Comparison of ENCODE assay signal across 1 cellular context in the genomic region with DNA sequence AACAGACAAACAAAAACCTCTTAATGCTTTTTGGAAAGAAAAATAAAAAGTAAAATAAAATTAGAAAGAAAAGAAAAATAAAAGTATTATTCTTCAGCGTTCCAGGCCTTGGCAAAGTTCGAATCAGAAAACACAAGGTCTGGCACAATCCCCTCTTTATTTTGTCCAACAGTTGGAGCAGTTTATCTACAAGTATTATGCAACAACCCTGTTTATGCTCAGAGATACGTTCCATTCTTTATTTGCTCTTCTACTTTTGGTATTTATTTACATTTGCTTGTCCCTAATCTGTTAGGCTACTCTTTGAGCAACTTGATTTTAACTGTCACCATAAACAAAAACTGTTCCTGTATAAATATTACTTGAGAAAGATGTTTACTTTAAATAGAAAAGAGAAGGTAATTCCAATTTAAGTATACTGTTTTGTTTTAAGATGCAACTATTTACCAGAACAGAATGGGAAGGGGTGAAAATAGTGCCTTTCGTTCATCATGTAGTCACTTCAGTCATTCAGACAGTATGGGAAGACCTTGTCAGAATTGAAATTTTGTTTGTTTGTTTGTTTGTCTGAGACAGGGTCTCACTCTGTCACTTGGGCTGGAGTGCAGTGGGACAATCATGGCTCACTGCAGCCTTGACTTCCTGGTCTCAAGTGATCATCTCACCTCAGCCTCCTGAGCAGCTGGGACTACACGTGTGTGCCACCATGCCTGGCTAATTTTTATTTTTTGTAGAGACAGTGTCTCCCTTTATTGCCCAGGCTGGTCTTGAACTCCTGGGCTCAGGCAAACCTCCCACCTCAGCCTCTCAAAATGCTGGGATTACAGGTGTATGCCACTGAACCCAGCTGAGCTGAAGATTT.
TF ChIP-seq lines count a peak whose summit lies in the region.

No MANE protein-coding gene starts in this region.

TF ChIP-seq in K562, 482 proteins besides CTCF, POLR2A, EP300 and RAD21 (continued from another document):
- TF ChIP-seq, protein P1, sequence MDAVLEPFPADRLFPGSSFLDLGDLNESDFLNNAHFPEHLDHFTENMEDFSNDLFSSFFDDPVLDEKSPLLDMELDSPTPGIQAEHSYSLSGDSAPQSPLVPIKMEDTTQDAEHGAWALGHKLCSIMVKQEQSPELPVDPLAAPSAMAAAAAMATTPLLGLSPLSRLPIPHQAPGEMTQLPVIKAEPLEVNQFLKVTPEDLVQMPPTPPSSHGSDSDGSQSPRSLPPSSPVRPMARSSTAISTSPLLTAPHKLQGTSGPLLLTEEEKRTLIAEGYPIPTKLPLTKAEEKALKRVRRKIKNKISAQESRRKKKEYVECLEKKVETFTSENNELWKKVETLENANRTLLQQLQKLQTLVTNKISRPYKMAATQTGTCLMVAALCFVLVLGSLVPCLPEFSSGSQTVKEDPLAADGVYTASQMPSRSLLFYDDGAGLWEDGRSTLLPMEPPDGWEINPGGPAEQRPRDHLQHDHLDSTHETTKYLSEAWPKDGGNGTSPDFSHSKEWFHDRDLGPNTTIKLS (IDR thresholded peaks at IDR 0.05; ENCODE audit: borderline replicate concordance, low read depth): no peak
- TF ChIP-seq CEBPG (CRISPR knock-in tag; IDR thresholded peaks at IDR 0.05) (no peak), CEBPG (tag; conservative IDR thresholded peaks at IDR 0.05 in 1 of 2, IDR thresholded peaks at IDR 0.05 in 1 of 2) (peak in 1 of 2 experiments; percentile 47; a peak in 1 of 4 replicates), CEBPB (tag; IDR thresholded peaks at IDR 0.05) (peak; percentile 34), MBD2 (IDR thresholded peaks at IDR 0.05; ENCODE audit: borderline replicate concordance, low read depth) (no peak), KHSRP (IDR thresholded peaks at IDR 0.05) (no peak), NFE2L1 (tag; IDR thresholded peaks at IDR 0.05; ENCODE audit: borderline replicate concordance, low read depth) (no peak), ZSCAN32 (CRISPR knock-in tag; IDR thresholded peaks at IDR 0.05) (no peak)
- TF ChIP-seq, protein P2, sequence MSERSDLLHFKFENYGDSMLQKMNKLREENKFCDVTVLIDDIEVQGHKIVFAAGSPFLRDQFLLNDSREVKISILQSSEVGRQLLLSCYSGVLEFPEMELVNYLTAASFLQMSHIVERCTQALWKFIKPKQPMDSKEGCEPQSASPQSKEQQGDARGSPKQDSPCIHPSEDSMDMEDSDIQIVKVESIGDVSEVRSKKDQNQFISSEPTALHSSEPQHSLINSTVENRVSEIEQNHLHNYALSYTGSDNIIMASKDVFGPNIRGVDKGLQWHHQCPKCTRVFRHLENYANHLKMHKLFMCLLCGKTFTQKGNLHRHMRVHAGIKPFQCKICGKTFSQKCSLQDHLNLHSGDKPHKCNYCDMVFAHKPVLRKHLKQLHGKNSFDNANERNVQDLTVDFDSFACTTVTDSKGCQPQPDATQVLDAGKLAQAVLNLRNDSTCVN (CRISPR knock-in tag; IDR thresholded peaks at IDR 0.05): no peak
- TF ChIP-seq, protein P3, sequence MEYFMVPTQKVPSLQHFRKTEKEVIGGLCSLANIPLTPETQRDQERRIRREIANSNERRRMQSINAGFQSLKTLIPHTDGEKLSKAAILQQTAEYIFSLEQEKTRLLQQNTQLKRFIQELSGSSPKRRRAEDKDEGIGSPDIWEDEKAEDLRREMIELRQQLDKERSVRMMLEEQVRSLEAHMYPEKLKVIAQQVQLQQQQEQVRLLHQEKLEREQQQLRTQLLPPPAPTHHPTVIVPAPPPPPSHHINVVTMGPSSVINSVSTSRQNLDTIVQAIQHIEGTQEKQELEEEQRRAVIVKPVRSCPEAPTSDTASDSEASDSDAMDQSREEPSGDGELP (CRISPR knock-in tag; IDR thresholded peaks at IDR 0.05; ENCODE audit: borderline replicate concordance): no peak
